In the genomic region with DNA sequence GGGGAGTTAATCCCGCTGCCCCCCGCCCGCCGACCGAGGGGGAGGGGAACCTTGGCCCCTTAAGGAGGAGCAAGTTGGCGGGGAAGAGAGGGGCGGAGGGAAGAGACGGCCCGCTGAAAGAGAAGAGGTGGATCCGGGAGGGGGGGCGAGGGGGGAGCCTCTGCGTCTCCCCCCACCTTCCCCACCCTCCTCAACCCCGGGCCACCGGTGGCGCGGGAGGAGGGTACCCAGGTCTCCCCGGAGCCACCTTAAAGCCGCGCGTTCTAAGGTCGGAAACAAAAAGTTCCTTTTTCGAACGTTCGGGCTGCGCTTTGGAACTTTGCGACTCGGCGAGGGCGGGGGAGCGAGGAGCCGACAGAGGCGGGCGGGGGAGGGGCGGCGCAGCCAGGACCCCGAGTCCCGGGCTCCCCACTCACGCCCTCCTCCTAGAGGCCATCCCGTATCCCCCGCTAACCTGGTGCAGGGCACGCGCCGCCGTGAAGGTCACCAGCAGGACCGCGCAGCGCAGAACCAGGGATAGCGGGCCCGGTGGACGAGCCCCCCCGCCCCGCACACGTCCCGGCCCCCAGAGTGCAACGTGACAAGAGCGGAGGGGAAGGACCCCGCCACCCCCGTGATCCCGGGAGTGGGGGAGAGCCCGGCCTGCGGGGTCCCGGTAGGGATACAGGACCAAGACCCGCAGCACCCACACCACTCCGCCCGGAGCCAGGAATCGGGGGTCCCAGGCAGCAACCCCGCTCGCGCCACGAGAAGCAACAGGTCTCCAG, we compare ENCODE assay signal across 1 cellular context.
TF ChIP-seq lines count a peak whose summit lies in the region.

No MANE protein-coding gene starts in this region.

TF ChIP-seq in HepG2, 621 proteins besides CTCF, POLR2A, EP300 and RAD21 (continued from another document and continues in another):
- TF ChIP-seq, protein P1, sequence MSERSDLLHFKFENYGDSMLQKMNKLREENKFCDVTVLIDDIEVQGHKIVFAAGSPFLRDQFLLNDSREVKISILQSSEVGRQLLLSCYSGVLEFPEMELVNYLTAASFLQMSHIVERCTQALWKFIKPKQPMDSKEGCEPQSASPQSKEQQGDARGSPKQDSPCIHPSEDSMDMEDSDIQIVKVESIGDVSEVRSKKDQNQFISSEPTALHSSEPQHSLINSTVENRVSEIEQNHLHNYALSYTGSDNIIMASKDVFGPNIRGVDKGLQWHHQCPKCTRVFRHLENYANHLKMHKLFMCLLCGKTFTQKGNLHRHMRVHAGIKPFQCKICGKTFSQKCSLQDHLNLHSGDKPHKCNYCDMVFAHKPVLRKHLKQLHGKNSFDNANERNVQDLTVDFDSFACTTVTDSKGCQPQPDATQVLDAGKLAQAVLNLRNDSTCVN (CRISPR knock-in tag; IDR thresholded peaks at IDR 0.05; ENCODE audit: borderline replicate concordance): no peak
- TF ChIP-seq RBFOX2 (IDR thresholded peaks at IDR 0.05; ENCODE audit: low read depth, low read length): peak; percentile 82; the same call in 1 of the 2 replicates
- peak; percentile 38; the same call in 1 of the 2 replicates for TF ChIP-seq ZNF343 (CRISPR knock-in tag; IDR thresholded peaks at IDR 0.05)
- TF ChIP-seq MAZ (IDR thresholded peaks at IDR 0.05; ENCODE audit: borderline replicate concordance, low read depth, low read length): peak; percentile 78
- TF ChIP-seq MAZ (CRISPR knock-in tag; IDR thresholded peaks at IDR 0.05; ENCODE audit: low read depth): no peak
- peak; percentile 11; the same call in 1 of the 2 replicates for TF ChIP-seq BCL6 (CRISPR knock-in tag; IDR thresholded peaks at IDR 0.05)
- no peak for TF ChIP-seq PAF1 (CRISPR knock-in tag; IDR thresholded peaks at IDR 0.05)
- peak; percentile 61 for TF ChIP-seq AGO1 (IDR thresholded peaks at IDR 0.05; ENCODE audit: low read depth, low read length, poor library complexity, severe bottlenecking)
- TF ChIP-seq ZNF337 (CRISPR knock-in tag; IDR thresholded peaks at IDR 0.05; ENCODE audit: borderline replicate concordance, low read depth): no peak
- no peak for TF ChIP-seq HDAC6 (IDR thresholded peaks at IDR 0.05; ENCODE audit: low read depth, low read length)
- 0 out of 2 replicates have a peak, but pooled peaks have one; percentile 14 for TF ChIP-seq YEATS2 (CRISPR knock-in tag; IDR thresholded peaks at IDR 0.05; ENCODE audit: borderline replicate concordance)
- peak; percentile 26; the same call in 1 of the 2 replicates for TF ChIP-seq TBX2 (CRISPR knock-in tag; IDR thresholded peaks at IDR 0.05; ENCODE audit: borderline replicate concordance)
- no peak for TF ChIP-seq SRF (IDR thresholded peaks at IDR 0.05; ENCODE audit: low read depth, low read length)
- TF ChIP-seq ARNTL (CRISPR knock-in tag; IDR thresholded peaks at IDR 0.05): peak; percentile 46
- no peak for TF ChIP-seq MAFG (CRISPR knock-in tag; IDR thresholded peaks at IDR 0.05)
- TF ChIP-seq PHF8 (CRISPR knock-in tag; IDR thresholded peaks at IDR 0.05): peak; percentile 53
- peak; percentile 36; the same call in 1 of the 2 replicates for TF ChIP-seq ZMYM4 (CRISPR knock-in tag; IDR thresholded peaks at IDR 0.05)
- no peak for TF ChIP-seq NFE2 (CRISPR knock-in tag; IDR thresholded peaks at IDR 0.05)
- no peak for TF ChIP-seq ZNF674 (CRISPR knock-in tag; IDR thresholded peaks at IDR 0.05; ENCODE audit: low read depth)
- TF ChIP-seq, protein P2, sequence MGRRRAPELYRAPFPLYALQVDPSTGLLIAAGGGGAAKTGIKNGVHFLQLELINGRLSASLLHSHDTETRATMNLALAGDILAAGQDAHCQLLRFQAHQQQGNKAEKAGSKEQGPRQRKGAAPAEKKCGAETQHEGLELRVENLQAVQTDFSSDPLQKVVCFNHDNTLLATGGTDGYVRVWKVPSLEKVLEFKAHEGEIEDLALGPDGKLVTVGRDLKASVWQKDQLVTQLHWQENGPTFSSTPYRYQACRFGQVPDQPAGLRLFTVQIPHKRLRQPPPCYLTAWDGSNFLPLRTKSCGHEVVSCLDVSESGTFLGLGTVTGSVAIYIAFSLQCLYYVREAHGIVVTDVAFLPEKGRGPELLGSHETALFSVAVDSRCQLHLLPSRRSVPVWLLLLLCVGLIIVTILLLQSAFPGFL (CRISPR knock-in tag; IDR thresholded peaks at IDR 0.05): no peak
- TF ChIP-seq GATAD2A (CRISPR knock-in tag; IDR thresholded peaks at IDR 0.05): 0 out of 2 replicates have a peak, but pooled peaks have one; percentile 8
- no peak for TF ChIP-seq ZNF17 (CRISPR knock-in tag; IDR thresholded peaks at IDR 0.05)
- 0 out of 2 replicates have a peak, but pooled peaks have one; percentile 30 for TF ChIP-seq ZNF205 (CRISPR knock-in tag; IDR thresholded peaks at IDR 0.05)
- TF ChIP-seq, protein P3, sequence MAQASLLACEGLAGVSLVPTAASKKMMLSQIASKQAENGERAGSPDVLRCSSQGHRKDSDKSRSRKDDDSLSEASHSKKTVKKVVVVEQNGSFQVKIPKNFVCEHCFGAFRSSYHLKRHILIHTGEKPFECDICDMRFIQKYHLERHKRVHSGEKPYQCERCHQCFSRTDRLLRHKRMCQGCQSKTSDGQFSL (CRISPR knock-in tag; IDR thresholded peaks at IDR 0.05): peak; percentile 77; the same call in 1 of the 2 replicates
- no peak for TF ChIP-seq ZMYM3 (CRISPR knock-in tag; IDR thresholded peaks at IDR 0.05)
- TF ChIP-seq FOXP1 (IDR thresholded peaks at IDR 0.05): no peak
- no peak for TF ChIP-seq FOXP1 (CRISPR knock-in tag; IDR thresholded peaks at IDR 0.05)
- no peak for TF ChIP-seq SRSF4 (IDR thresholded peaks at IDR 0.05; ENCODE audit: low read depth, low read length, poor library complexity, severe bottlenecking)
- no peak for TF ChIP-seq RBAK (CRISPR knock-in tag; IDR thresholded peaks at IDR 0.05)
- TF ChIP-seq, protein P4, sequence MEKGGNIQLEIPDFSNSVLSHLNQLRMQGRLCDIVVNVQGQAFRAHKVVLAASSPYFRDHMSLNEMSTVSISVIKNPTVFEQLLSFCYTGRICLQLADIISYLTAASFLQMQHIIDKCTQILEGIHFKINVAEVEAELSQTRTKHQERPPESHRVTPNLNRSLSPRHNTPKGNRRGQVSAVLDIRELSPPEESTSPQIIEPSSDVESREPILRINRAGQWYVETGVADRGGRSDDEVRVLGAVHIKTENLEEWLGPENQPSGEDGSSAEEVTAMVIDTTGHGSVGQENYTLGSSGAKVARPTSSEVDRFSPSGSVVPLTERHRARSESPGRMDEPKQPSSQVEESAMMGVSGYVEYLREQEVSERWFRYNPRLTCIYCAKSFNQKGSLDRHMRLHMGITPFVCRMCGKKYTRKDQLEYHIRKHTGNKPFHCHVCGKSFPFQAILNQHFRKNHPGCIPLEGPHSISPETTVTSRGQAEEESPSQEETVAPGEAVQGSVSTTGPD (CRISPR knock-in tag; IDR thresholded peaks at IDR 0.05): no peak
- peak; percentile 98 for TF ChIP-seq SRSF1 (optimal IDR thresholded peaks at IDR 0.05; ENCODE audit: low read depth, low read length)
- TF ChIP-seq CBFB (CRISPR knock-in tag; IDR thresholded peaks at IDR 0.05): no peak
- TF ChIP-seq ZNF543 (CRISPR knock-in tag; IDR thresholded peaks at IDR 0.05): no peak
- TF ChIP-seq SIN3A (IDR thresholded peaks at IDR 0.05; ENCODE audit: borderline replicate concordance, low read depth, low read length): 0 out of 2 replicates have a peak, but pooled peaks have one; percentile 8
- TF ChIP-seq IRF2 (CRISPR knock-in tag; IDR thresholded peaks at IDR 0.05): 0 out of 2 replicates have a peak, but pooled peaks have one; percentile 1
- no peak for TF ChIP-seq ZSCAN9 (CRISPR knock-in tag; IDR thresholded peaks at IDR 0.05; ENCODE audit: borderline replicate concordance)
- 0 out of 2 replicates have a peak, but pooled peaks have one; percentile 24 for TF ChIP-seq HOXA3 (CRISPR knock-in tag; IDR thresholded peaks at IDR 0.05)
- TF ChIP-seq, protein P5, sequence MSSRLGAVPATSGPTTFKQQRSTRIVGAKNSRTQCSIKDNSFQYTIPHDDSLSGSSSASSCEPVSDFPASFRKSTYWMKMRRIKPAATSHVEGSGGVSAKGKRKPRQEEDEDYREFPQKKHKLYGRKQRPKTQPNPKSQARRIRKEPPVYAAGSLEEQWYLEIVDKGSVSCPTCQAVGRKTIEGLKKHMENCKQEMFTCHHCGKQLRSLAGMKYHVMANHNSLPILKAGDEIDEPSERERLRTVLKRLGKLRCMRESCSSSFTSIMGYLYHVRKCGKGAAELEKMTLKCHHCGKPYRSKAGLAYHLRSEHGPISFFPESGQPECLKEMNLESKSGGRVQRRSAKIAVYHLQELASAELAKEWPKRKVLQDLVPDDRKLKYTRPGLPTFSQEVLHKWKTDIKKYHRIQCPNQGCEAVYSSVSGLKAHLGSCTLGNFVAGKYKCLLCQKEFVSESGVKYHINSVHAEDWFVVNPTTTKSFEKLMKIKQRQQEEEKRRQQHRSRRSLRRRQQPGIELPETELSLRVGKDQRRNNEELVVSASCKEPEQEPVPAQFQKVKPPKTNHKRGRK (CRISPR knock-in tag; IDR thresholded peaks at IDR 0.05): no peak
- TF ChIP-seq CEBPG (CRISPR knock-in tag; IDR thresholded peaks at IDR 0.05): no peak
- TF ChIP-seq PPARG (CRISPR knock-in tag; conservative IDR thresholded peaks at IDR 0.05): no peak
- peak; percentile 57; the same call in 1 of the 2 replicates for TF ChIP-seq HNF4G (IDR thresholded peaks at IDR 0.05; ENCODE audit: borderline replicate concordance, low read depth, low read length)
- TF ChIP-seq HNF4G (CRISPR knock-in tag; IDR thresholded peaks at IDR 0.05; ENCODE audit: borderline replicate concordance, low read depth): no peak
- TF ChIP-seq, protein P6, sequence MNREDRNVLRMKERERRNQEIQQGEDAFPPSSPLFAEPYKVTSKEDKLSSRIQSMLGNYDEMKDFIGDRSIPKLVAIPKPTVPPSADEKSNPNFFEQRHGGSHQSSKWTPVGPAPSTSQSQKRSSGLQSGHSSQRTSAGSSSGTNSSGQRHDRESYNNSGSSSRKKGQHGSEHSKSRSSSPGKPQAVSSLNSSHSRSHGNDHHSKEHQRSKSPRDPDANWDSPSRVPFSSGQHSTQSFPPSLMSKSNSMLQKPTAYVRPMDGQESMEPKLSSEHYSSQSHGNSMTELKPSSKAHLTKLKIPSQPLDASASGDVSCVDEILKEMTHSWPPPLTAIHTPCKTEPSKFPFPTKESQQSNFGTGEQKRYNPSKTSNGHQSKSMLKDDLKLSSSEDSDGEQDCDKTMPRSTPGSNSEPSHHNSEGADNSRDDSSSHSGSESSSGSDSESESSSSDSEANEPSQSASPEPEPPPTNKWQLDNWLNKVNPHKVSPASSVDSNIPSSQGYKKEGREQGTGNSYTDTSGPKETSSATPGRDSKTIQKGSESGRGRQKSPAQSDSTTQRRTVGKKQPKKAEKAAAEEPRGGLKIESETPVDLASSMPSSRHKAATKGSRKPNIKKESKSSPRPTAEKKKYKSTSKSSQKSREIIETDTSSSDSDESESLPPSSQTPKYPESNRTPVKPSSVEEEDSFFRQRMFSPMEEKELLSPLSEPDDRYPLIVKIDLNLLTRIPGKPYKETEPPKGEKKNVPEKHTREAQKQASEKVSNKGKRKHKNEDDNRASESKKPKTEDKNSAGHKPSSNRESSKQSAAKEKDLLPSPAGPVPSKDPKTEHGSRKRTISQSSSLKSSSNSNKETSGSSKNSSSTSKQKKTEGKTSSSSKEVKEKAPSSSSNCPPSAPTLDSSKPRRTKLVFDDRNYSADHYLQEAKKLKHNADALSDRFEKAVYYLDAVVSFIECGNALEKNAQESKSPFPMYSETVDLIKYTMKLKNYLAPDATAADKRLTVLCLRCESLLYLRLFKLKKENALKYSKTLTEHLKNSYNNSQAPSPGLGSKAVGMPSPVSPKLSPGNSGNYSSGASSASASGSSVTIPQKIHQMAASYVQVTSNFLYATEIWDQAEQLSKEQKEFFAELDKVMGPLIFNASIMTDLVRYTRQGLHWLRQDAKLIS (CRISPR knock-in tag; IDR thresholded peaks at IDR 0.05): no peak
- TF ChIP-seq ZNF124 (CRISPR knock-in tag; IDR thresholded peaks at IDR 0.05): no peak
- TF ChIP-seq CEBPB (IDR thresholded peaks at IDR 0.05; ENCODE audit: borderline replicate concordance, low read depth, low read length): no peak
- peak; percentile 58; the same call in 1 of the 2 replicates for TF ChIP-seq GABPB1 (CRISPR knock-in tag; IDR thresholded peaks at IDR 0.05)
- TF ChIP-seq, protein P7, sequence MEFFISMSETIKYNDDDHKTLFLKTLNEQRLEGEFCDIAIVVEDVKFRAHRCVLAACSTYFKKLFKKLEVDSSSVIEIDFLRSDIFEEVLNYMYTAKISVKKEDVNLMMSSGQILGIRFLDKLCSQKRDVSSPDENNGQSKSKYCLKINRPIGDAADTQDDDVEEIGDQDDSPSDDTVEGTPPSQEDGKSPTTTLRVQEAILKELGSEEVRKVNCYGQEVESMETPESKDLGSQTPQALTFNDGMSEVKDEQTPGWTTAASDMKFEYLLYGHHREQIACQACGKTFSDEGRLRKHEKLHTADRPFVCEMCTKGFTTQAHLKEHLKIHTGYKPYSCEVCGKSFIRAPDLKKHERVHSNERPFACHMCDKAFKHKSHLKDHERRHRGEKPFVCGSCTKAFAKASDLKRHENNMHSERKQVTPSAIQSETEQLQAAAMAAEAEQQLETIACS (CRISPR knock-in tag; IDR thresholded peaks at IDR 0.05): peak; percentile 60
- peak; percentile 18 for TF ChIP-seq TEAD3 (CRISPR knock-in tag; optimal IDR thresholded peaks at IDR 0.05; ENCODE audit: borderline replicate concordance)
- TF ChIP-seq, protein P8, sequence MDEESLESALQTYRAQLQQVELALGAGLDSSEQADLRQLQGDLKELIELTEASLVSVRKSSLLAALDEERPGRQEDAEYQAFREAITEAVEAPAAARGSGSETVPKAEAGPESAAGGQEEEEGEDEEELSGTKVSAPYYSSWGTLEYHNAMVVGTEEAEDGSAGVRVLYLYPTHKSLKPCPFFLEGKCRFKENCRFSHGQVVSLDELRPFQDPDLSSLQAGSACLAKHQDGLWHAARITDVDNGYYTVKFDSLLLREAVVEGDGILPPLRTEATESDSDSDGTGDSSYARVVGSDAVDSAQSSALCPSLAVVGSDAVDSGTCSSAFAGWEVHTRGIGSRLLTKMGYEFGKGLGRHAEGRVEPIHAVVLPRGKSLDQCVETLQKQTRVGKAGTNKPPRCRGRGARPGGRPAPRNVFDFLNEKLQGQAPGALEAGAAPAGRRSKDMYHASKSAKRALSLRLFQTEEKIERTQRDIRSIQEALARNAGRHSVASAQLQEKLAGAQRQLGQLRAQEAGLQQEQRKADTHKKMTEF (CRISPR knock-in tag; IDR thresholded peaks at IDR 0.05): peak; percentile 58; the same call in 1 of the 2 replicates
- no peak; the same call in 1 of the 2 replicates for TF ChIP-seq TAF1 (CRISPR knock-in tag; IDR thresholded peaks at IDR 0.05)
- no peak for TF ChIP-seq ZNF792 (CRISPR knock-in tag; IDR thresholded peaks at IDR 0.05)
- no peak for TF ChIP-seq ZNF777 (CRISPR knock-in tag; IDR thresholded peaks at IDR 0.05)
- TF ChIP-seq ZC3H4 (CRISPR knock-in tag; IDR thresholded peaks at IDR 0.05; ENCODE audit: borderline replicate concordance): 0 out of 2 replicates have a peak, but pooled peaks have one; percentile 68
- TF ChIP-seq DMAP1 (CRISPR knock-in tag; IDR thresholded peaks at IDR 0.05): peak; percentile 61; the same call in 1 of the 2 replicates
- TF ChIP-seq NONO (IDR thresholded peaks at IDR 0.05): no peak
- peak; percentile 68 for TF ChIP-seq NONO (CRISPR knock-in tag; conservative IDR thresholded peaks at IDR 0.05)
- no peak for TF ChIP-seq ZNF33A (CRISPR knock-in tag; IDR thresholded peaks at IDR 0.05; ENCODE audit: borderline replicate concordance)
- TF ChIP-seq, protein P9, sequence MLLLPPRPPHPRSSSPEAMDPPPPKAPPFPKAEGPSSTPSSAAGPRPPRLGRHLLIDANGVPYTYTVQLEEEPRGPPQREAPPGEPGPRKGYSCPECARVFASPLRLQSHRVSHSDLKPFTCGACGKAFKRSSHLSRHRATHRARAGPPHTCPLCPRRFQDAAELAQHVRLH (CRISPR knock-in tag; IDR thresholded peaks at IDR 0.05; ENCODE audit: borderline replicate concordance, low read depth): no peak
